In the genomic region with DNA sequence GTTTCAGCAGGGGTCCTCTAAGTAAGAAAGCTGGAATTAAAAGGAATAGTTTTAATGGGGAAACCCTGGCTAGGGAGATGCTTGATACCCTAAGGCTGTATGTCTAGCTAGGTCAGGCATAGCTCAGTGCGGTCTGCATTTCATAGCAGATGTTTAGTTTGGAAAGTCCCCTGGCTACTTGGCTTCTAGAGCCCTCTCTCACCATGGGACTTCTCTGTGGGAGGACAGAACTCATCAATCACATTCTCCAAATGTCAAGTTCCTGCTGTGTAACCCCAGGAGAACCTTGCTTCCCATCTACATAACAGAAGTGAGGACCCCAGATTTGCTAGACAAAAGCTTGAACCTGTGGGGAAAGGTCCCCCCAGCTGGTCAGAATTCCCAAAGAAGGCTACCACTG, we compare ENCODE assay signal across 1 cellular context.
TF ChIP-seq lines count a peak whose summit lies in the region.

No MANE protein-coding gene starts in this region.

TF ChIP-seq in GM23338, 12 proteins besides CTCF, POLR2A, EP300 and RAD21 (continued from another document):
- TF ChIP-seq, protein P1, sequence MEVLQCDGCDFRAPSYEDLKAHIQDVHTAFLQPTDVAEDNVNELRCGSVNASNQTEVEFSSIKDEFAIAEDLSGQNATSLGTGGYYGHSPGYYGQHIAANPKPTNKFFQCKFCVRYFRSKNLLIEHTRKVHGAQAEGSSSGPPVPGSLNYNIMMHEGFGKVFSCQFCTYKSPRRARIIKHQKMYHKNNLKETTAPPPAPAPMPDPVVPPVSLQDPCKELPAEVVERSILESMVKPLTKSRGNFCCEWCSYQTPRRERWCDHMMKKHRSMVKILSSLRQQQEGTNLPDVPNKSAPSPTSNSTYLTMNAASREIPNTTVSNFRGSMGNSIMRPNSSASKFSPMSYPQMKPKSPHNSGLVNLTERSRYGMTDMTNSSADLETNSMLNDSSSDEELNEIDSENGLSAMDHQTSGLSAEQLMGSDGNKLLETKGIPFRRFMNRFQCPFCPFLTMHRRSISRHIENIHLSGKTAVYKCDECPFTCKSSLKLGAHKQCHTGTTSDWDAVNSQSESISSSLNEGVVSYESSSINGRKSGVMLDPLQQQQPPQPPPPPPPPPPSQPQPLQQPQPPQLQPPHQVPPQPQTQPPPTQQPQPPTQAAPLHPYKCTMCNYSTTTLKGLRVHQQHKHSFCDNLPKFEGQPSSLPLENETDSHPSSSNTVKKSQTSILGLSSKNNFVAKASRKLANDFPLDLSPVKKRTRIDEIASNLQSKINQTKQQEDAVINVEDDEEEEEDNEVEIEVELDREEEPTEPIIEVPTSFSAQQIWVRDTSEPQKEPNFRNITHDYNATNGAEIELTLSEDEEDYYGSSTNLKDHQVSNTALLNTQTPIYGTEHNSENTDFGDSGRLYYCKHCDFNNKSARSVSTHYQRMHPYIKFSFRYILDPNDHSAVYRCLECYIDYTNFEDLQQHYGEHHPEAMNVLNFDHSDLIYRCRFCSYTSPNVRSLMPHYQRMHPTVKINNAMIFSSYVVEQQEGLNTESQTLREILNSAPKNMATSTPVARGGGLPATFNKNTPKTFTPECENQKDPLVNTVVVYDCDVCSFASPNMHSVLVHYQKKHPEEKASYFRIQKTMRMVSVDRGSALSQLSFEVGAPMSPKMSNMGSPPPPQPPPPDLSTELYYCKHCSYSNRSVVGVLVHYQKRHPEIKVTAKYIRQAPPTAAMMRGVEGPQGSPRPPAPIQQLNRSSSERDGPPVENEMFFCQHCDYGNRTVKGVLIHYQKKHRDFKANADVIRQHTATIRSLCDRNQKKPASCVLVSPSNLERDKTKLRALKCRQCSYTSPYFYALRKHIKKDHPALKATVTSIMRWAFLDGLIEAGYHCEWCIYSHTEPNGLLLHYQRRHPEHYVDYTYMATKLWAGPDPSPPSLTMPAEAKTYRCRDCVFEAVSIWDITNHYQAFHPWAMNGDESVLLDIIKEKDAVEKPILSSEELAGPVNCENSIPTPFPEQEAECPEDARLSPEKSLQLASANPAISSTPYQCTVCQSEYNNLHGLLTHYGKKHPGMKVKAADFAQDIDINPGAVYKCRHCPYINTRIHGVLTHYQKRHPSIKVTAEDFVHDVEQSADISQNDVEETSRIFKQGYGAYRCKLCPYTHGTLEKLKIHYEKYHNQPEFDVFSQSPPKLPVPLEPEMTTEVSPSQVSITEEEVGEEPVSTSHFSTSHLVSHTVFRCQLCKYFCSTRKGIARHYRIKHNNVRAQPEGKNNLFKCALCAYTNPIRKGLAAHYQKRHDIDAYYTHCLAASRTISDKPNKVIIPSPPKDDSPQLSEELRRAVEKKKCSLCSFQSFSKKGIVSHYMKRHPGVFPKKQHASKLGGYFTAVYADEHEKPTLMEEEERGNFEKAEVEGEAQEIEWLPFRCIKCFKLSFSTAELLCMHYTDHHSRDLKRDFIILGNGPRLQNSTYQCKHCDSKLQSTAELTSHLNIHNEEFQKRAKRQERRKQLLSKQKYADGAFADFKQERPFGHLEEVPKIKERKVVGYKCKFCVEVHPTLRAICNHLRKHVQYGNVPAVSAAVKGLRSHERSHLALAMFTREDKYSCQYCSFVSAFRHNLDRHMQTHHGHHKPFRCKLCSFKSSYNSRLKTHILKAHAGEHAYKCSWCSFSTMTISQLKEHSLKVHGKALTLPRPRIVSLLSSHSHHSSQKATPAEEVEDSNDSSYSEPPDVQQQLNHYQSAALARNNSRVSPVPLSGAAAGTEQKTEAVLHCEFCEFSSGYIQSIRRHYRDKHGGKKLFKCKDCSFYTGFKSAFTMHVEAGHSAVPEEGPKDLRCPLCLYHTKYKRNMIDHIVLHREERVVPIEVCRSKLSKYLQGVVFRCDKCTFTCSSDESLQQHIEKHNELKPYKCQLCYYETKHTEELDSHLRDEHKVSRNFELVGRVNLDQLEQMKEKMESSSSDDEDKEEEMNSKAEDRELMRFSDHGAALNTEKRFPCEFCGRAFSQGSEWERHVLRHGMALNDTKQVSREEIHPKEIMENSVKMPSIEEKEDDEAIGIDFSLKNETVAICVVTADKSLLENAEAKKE (CRISPR knock-in tag; IDR thresholded peaks at IDR 0.05): peak; percentile 96
- no peak for TF ChIP-seq EZH2phosphoT487 (IDR thresholded peaks at IDR 0.05; ENCODE audit: unreplicated experiment)
- TF ChIP-seq REST (IDR thresholded peaks at IDR 0.05; ENCODE audit: unreplicated experiment): no peak
- peak; percentile 61; the same call in 1 of the 2 replicates for TF ChIP-seq NANOG (IDR thresholded peaks at IDR 0.05; ENCODE audit: borderline replicate concordance)
